In genomic region chr2:113200236-113200635, GRCh38 we compare ENCODE assay signal across 13 cellular contexts. TPM values are rescaled to one million over a fixed set of nuclear protein-coding genes. Genes with fewer than 3 reads are reported as not detected.
DNase-seq lines count a peak whose midpoint lies in the region; ATAC-seq, FAIRE-seq and TF ChIP-seq lines count a peak whose summit lies in the region.
"Had no signal": no experiment of that assay in that cellular context is flagged by ENCODE, and none has a peak within 500 bp of the region (broad histone marks: within the 10 kb centered on the region; RNA-seq: fewer than 3 reads in every experiment).

No MANE protein-coding gene starts in this region.

- no peaks in the 10 kb centered on the region for H3K9me3 ChIP-seq in Peyer's patch
- H3K9me3 ChIP-seq in pancreas: no peaks in the 10 kb centered on the region

- H3K27me3 ChIP-seq in Peyer's patch (no peaks in the 10 kb centered on the region), pancreas (no peaks in the 10 kb centered on the region)

- peaks cover 0 to 12% (median 6%) of the 10 kb centered on the region in 4 donors for H3K4me1 ChIP-seq in Peyer's patch
- peaks cover 0 to 13% (median 5%) of the 10 kb centered on the region in 3 donors for H3K4me1 ChIP-seq in pancreas

- intact Hi-C loops in pancreas (cut with DNase I): loop anchor here in 2 of 3 donors (5.0 to 10.0 kb wide), 3 partner anchors 63 to 175 kb away; no protein-coding TSS in a partner anchor

- peak overlapping the region in 2 of 4 donors; percentile 72 to 80 for H3K4me3 ChIP-seq in Peyer's patch
- no peak overlapping the region for H3K4me3 ChIP-seq in skin epidermis
- H3K4me3 ChIP-seq in pancreas: no peak overlapping the region
- H3K4me3 ChIP-seq: cardiac muscle cell, lung had no signal

- TF ChIP-seq POLR2A in Peyer's patch (IDR thresholded peaks at IDR 0.05): no peak

- H3K36me3 ChIP-seq in Peyer's patch: peaks cover 0 to 56% (median 0%) of the 10 kb centered on the region in 3 donors
- no peaks in the 10 kb centered on the region for H3K36me3 ChIP-seq in pancreas
- H3K36me3 ChIP-seq: cardiac muscle cell had no signal

- WGBS in pancreas, 2 donors: 82 to 87% methylated on average over 4 of the region's 4 CpGs

- TF ChIP-seq CTCF in Peyer's patch (IDR thresholded peaks at IDR 0.05) (peak in 2 of 6 experiments; percentile 27 to 29), pancreas (IDR thresholded peaks at IDR 0.05) (no peak)

- ATAC-seq in HG02623 (IDR thresholded peaks at IDR 0.05; ENCODE audit: unreplicated experiment) (no peak), HG02981 (IDR thresholded peaks at IDR 0.05; ENCODE audit: unreplicated experiment) (no peak), pancreas (no peak)

- H3K27ac ChIP-seq in Peyer's patch (peak overlapping the region in 3 of 4 donors; percentile 15 to 95 (median 92)), epithelial cell of prostate (peak overlapping the region; percentile 88), skin epidermis (peak overlapping the region in 14 of 21 experiments; percentile 12 to 92 (median 79)), pancreas (no peak overlapping the region)
- H3K27ac ChIP-seq: cardiac muscle cell had no signal

- no peak for FAIRE-seq in pancreas (lab: Jason Lieb, UNC)

- DNase-seq in NCI-H748 (lab: John Stamatoyannopoulos, UW; ENCODE audit: unreplicated experiment) (peak; percentile 6), NCI-H748 treated with DMSO at 0.1 percent for 48 hours (lab: John Stamatoyannopoulos, UW) (no peak), Peyer's patch (peak in 1 of 3 donors; percentile 50), epithelial cell of prostate (ENCODE audit: low read depth, low spot score) (no peak), pancreas (no peak)
- DNase-seq: activated CD8-positive, alpha-beta memory T cell treated with anti-CD3 and anti-CD28 coated beads, Interleukin-2, amount 50 U/mL, for 48 hours; foreskin fibroblast; stimulated activated CD8-positive, alpha-beta memory T cell treated with anti-CD3 and anti-CD28 coated beads, Interleukin-4, amount 100 ng/mL, for 48 hours had no signal

RNA-seq across cellular contexts. Expression of gene PSD4, which starts 26.5 kb away (rescaled TPM):
- total RNA-seq in Peyer's patch (100 to 1,000 TPM; 125 to 284 (median 212) TPM), pancreas (10 to 100 TPM; 15.9 to 37.6 (median 23.4) TPM)
- polyA plus RNA-seq in pancreas: 10 to 100 TPM; 28.2 to 31.4 TPM

Comparison
In these comparisons a context has a peak if more than half of its experiments do, and no peak if none do; other contexts are left out.
1. H3K27ac ChIP-seq: peak in Peyer's patch (3 of 4), epithelial cell of prostate (single experiment) and skin epidermis (14 of 21); none in pancreas (0 of 4).